1 cellular context compared by ENCODE assay signal in genomic region chr12:122021193-122021821, GRCh38.
TF ChIP-seq lines count a peak whose summit lies in the region.

No MANE protein-coding gene starts in this region.

TF ChIP-seq in HEK293, 187 proteins besides CTCF, POLR2A, EP300 and RAD21 (continued from another document):
- TF ChIP-seq ZBTB48 (tag by site-specific recombination; IDR thresholded peaks at IDR 0.05) = no peak
- no peak for TF ChIP-seq ZNF311 (tag by site-specific recombination; IDR thresholded peaks at IDR 0.05; ENCODE audit: borderline replicate concordance)
- no peak for TF ChIP-seq ZNF639 (tag by site-specific recombination; IDR thresholded peaks at IDR 0.05)
- TF ChIP-seq KLF8 (tag by site-specific recombination; IDR thresholded peaks at IDR 0.05) = no peak
- no peak for TF ChIP-seq ZBTB11 (tag by site-specific recombination; conservative IDR thresholded peaks at IDR 0.05; ENCODE audit: low read depth)
- peak; percentile 69; the same call in 1 of the 2 replicates for TF ChIP-seq PATZ1 (tag by site-specific recombination; IDR thresholded peaks at IDR 0.05)
- no peak for TF ChIP-seq ZNF112 (tag by site-specific recombination; IDR thresholded peaks at IDR 0.05)
- no peak for TF ChIP-seq ZNF274 (IDR thresholded peaks at IDR 0.05; ENCODE audit: low read length)
- no peak for TF ChIP-seq ZNF274 (tag by site-specific recombination; IDR thresholded peaks at IDR 0.05; ENCODE audit: borderline replicate concordance)
- no peak for TF ChIP-seq YY2 (tag by site-specific recombination; IDR thresholded peaks at IDR 0.05)
- TF ChIP-seq ZNF335 (tag by site-specific recombination; conservative IDR thresholded peaks at IDR 0.05) = peak; percentile 50; the same call in 1 of the 2 replicates
- TF ChIP-seq ZNF175 (tag by site-specific recombination; IDR thresholded peaks at IDR 0.05) = no peak
- no peak for TF ChIP-seq ZEB2 (tag by site-specific recombination; IDR thresholded peaks at IDR 0.05)
- peak; percentile 84 for TF ChIP-seq ZBTB8A (tag by site-specific recombination; IDR thresholded peaks at IDR 0.05)
- TF ChIP-seq ZNF157 (tag by site-specific recombination; IDR thresholded peaks at IDR 0.05) = no peak
- peak; percentile 73; the same call in 1 of the 2 replicates for TF ChIP-seq GLIS2 (tag by site-specific recombination; IDR thresholded peaks at IDR 0.05)
- no peak for TF ChIP-seq ZNF138 (tag by site-specific recombination; IDR thresholded peaks at IDR 0.05; ENCODE audit: borderline replicate concordance)
- no peak for TF ChIP-seq RBAK (tag by site-specific recombination; IDR thresholded peaks at IDR 0.05)
- no peak for TF ChIP-seq ZNF704 (tag by site-specific recombination; IDR thresholded peaks at IDR 0.05)
- TF ChIP-seq ZNF19 (tag by site-specific recombination; IDR thresholded peaks at IDR 0.05; ENCODE audit: low read depth) = no peak
- TF ChIP-seq ZNF843 (tag by site-specific recombination; IDR thresholded peaks at IDR 0.05) = no peak
- no peak for TF ChIP-seq ZBTB21 (tag by site-specific recombination; IDR thresholded peaks at IDR 0.05)
- TF ChIP-seq ZNF596 (tag by site-specific recombination; IDR thresholded peaks at IDR 0.05) = no peak
TF ChIP-seq in HEK293: peak in this region for 7.
